In the genomic region with DNA sequence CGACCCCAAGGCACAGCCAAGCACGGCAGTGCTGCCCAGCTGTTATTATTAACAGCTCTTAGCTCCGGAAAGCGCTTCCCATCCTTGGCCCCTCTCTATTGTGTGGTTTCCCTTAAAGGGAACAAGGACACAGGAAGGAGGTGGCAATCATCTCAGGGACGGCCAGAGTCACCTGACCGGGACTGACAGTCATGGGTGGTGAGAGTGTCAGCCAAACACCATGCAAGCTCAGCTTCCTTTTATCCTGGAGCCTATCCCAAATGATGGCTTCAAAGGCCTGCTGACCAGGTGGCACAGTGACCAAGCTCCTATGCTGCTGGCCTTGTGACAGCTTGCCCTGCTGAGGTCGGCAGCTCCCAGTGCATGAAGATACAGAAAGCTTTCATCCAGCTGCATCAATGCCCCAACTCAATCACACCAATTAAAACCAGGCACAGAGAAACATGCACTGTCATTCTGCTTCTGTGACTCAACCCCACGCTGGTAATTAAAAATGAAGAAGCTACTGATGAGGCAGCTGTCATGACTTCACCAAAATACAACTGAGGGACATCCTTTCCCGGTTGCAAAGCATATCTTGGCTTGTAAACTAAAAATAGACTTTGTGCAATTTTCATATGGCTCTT, we compare ENCODE assay signal across 10 cellular contexts. TPM values are rescaled to one million over a fixed set of nuclear protein-coding genes. Genes with fewer than 3 reads are reported as not detected.
DNase-seq lines count a peak whose midpoint lies in the region; ATAC-seq, FAIRE-seq and TF ChIP-seq lines count a peak whose summit lies in the region.
"Had no signal": no experiment of that assay in that cellular context is flagged by ENCODE, and none has a peak within 500 bp of the region (broad histone marks: within the 10 kb centered on the region; RNA-seq: fewer than 3 reads in every experiment).

No MANE protein-coding gene starts in this region.

- no peaks in the 10 kb centered on the region for H4K20me1 ChIP-seq in HepG2 (ENCODE audit: insufficient read depth, low read length)

- H3K27ac Mint-ChIP-seq in brain, result peak overlapping the region in 3 of 5 experiments; percentile 50 to 78 (median 69)
- no peak overlapping the region for H3K27ac Mint-ChIP-seq in stimulated activated naive B cell treated with anti-CD40 and anti-IgM and Interleukin-4, amounts not matched to agents 10 μg/mL and 1 μg/mL and 100 μg/mL, for 72 hours

- CTCF ChIA-PET in HepG2 (lab: Yijun Ruan, JAX; ENCODE audit: low intra/inter-chr PET ratio, low total read pairs), result no interaction called here

- intact Hi-C loops in HepG2 (cut with micrococcal nuclease; ENCODE audit: unreplicated experiment) (no loop called here), left colon (cut with DNase I, micrococcal nuclease) (no loop called here)

- TF ChIP-seq CTCF in HL-60 (IDR thresholded peaks at IDR 0.05; ENCODE audit: insufficient read depth, low read length) (no peak), brain (conservative IDR thresholded peaks at IDR 0.05) (no peak), HepG2 (CRISPR knock-in tag; IDR thresholded peaks at IDR 0.05) (no peak)

- peak; percentile 39 for DNase-seq in A172 (ENCODE audit: low spot score)
- DNase-seq in HL-60 (ENCODE audit: low read depth in 1 of 2, low spot score in 1 of 2), result peak; percentile 71
- DNase-seq in HepG2 (ENCODE audit: low spot score), result no peak
- no peak for DNase-seq in left colon
- no peak for DNase-seq in stimulated activated naive B cell treated with anti-CD40 and anti-IgM and Interleukin-4, amounts not matched to agents 10 μg/mL and 1 μg/mL and 100 μg/mL, for 72 hours
- DNase-seq: NCI-H1092 treated with DMSO at 0.1 percent for 48 hours had no signal

- H3K9me3 Mint-ChIP-seq in brain, result peaks cover 0 to 3% (median 0%) of the 10 kb centered on the region in 5 experiments
- H3K9me3 Mint-ChIP-seq in stimulated activated naive B cell treated with anti-CD40 and anti-IgM and Interleukin-4, amounts not matched to agents 10 μg/mL and 1 μg/mL and 100 μg/mL, for 72 hours, result no peaks in the 10 kb centered on the region

- TF ChIP-seq EP300 in HepG2 (IDR thresholded peaks at IDR 0.05; ENCODE audit: low read depth in 2 of 2, low read length in 2 of 2) (no peak), HepG2 (CRISPR knock-in tag; IDR thresholded peaks at IDR 0.05; ENCODE audit: borderline replicate concordance) (no peak; the same call in 1 of the 2 replicates)

- H3K27me3 Mint-ChIP-seq in brain, result peaks cover 3% of the 10 kb centered on the region
- H3K27me3 Mint-ChIP-seq in stimulated activated naive B cell treated with anti-CD40 and anti-IgM and Interleukin-4, amounts not matched to agents 10 μg/mL and 1 μg/mL and 100 μg/mL, for 72 hours, result peaks cover 48 to 71% of the 10 kb centered on the region in 2 donors

- no peak for FAIRE-seq in HepG2 (lab: Jason Lieb, UNC)

- peaks cover 72% of the 10 kb centered on the region for H3K4me1 Mint-ChIP-seq in brain
- peaks cover 0 to 27% of the 10 kb centered on the region in 2 donors for H3K4me1 Mint-ChIP-seq in stimulated activated naive B cell treated with anti-CD40 and anti-IgM and Interleukin-4, amounts not matched to agents 10 μg/mL and 1 μg/mL and 100 μg/mL, for 72 hours

- H3K4me1 ChIP-seq in HepG2 (ENCODE audit: insufficient read depth, low read length), result peaks cover 89% of the 10 kb centered on the region

- no TSS peak for BruUV-seq in HepG2 (replicated peaks; lab: Mats Ljungman, UMichigan)

- peaks cover 94% of the 10 kb centered on the region for H3K79me2 ChIP-seq in HepG2 (ENCODE audit: insufficient read depth, low read length)

- TF ChIP-seq RAD21 in HepG2 (CRISPR knock-in tag; IDR thresholded peaks at IDR 0.05), result no peak

- H3K4me3 ChIP-seq in HL-60 (replicated peaks; ENCODE audit: insufficient read depth, low read length) (no peak overlapping the region), HepG2 (replicated peaks in 1 of 3; ENCODE audit: insufficient read depth in 1 of 3, low read depth in 2 of 3, low read length in 3 of 3) (no peak overlapping the region)
- H3K4me3 ChIP-seq: cardiac muscle cell had no signal

- H3K4me2 ChIP-seq in HepG2 (ENCODE audit: low read depth, low read length), result no peak overlapping the region

- peak overlapping the region; percentile 2; the same call in 1 of the 2 replicates for H3K27ac ChIP-seq in HL-60 (replicated peaks)
- H3K27ac ChIP-seq in HepG2 (ENCODE audit: extremely low read length, insufficient read depth, low read length), result peak overlapping the region; percentile 26
- H3K27ac ChIP-seq: cardiac muscle cell had no signal

- H3K36me3 ChIP-seq in HepG2 (replicated peaks in 1 of 2; ENCODE audit: control insufficient read depth in 1 of 2, insufficient read depth in 2 of 2, low read length in 2 of 2), result peaks cover 2 to 11% of the 10 kb centered on the region in 2 experiments; a peak in 4 of 5 replicates
- H3K36me3 ChIP-seq: cardiac muscle cell had no signal

- peak overlapping the region in 1 of 5 experiments; percentile 38 for H3K4me3 Mint-ChIP-seq in brain
- H3K4me3 Mint-ChIP-seq in stimulated activated naive B cell treated with anti-CD40 and anti-IgM and Interleukin-4, amounts not matched to agents 10 μg/mL and 1 μg/mL and 100 μg/mL, for 72 hours, result no peak overlapping the region

- no peak for ATAC-seq in HepG2
- ATAC-seq in left colon, result no peak
- no peak for ATAC-seq in HG02973 (IDR thresholded peaks at IDR 0.05; ENCODE audit: unreplicated experiment)
- no peak for ATAC-seq in GM19467 (IDR thresholded peaks at IDR 0.05; ENCODE audit: unreplicated experiment)
- no peak for ATAC-seq in stimulated activated naive B cell treated with anti-CD40 and anti-IgM and Interleukin-4, amounts not matched to agents 10 μg/mL and 1 μg/mL and 100 μg/mL, for 72 hours (replicated peaks)

- no peaks in the 10 kb centered on the region for H3K9me3 ChIP-seq in HepG2 (ENCODE audit: low read length)

- POLR2A ChIA-PET in HepG2 (lab: Yijun Ruan, JAX), result interaction anchor here (1.0 to 1.1 kb wide), 2 partner anchors 16 to 33 kb away, joined by 3 read pairs; no protein-coding TSS in a partner anchor

- H2AFZ ChIP-seq in HepG2 (ENCODE audit: low read length), result no peak overlapping the region

- TF ChIP-seq POLR2A in HepG2 (IDR thresholded peaks at IDR 0.05; ENCODE audit: insufficient read depth in 1 of 2, low read depth in 2 of 2, low read length in 2 of 2), result no peak

- no peak overlapping the region for H3K9ac ChIP-seq in HepG2 (ENCODE audit: insufficient read depth, low read depth, low read length)

- H3K27me3 ChIP-seq in HL-60 (ENCODE audit: insufficient read depth, poor library complexity, severe bottlenecking), result no peaks in the 10 kb centered on the region
- no peaks in the 10 kb centered on the region for H3K27me3 ChIP-seq in HepG2 (ENCODE audit: control insufficient read depth in 1 of 2, insufficient read depth in 2 of 2, low read length in 2 of 2)
- H3K27me3 ChIP-seq: cardiac muscle cell had no signal

- WGBS in HepG2 (ENCODE audit: low lambda C conversion rate), result 89% methylated on average over 7 of the region's 9 CpGs

- in situ Hi-C loops in HepG2 (cut with HindIII; ENCODE audit: extremely low pct_ligation_motif_present, low pct_unique_long_range_greater_than_20kb), result no loop called here

- no peaks in the 10 kb centered on the region for H3K36me3 Mint-ChIP-seq in brain
- H3K36me3 Mint-ChIP-seq in stimulated activated naive B cell treated with anti-CD40 and anti-IgM and Interleukin-4, amounts not matched to agents 10 μg/mL and 1 μg/mL and 100 μg/mL, for 72 hours, result no peaks in the 10 kb centered on the region

TF ChIP-seq in HepG2, 621 proteins besides CTCF, POLR2A, EP300 and RAD21 (continues in another document):
- TF ChIP-seq, protein P1, sequence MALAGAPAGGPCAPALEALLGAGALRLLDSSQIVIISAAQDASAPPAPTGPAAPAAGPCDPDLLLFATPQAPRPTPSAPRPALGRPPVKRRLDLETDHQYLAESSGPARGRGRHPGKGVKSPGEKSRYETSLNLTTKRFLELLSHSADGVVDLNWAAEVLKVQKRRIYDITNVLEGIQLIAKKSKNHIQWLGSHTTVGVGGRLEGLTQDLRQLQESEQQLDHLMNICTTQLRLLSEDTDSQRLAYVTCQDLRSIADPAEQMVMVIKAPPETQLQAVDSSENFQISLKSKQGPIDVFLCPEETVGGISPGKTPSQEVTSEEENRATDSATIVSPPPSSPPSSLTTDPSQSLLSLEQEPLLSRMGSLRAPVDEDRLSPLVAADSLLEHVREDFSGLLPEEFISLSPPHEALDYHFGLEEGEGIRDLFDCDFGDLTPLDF (CRISPR knock-in tag; IDR thresholded peaks at IDR 0.05), result no peak
- 0 out of 2 replicates have a peak, but pooled peaks have one; percentile 19 for TF ChIP-seq MTA1 (CRISPR knock-in tag; IDR thresholded peaks at IDR 0.05; ENCODE audit: borderline replicate concordance)

RNA-seq across cellular contexts. Expression of a gene that starts 34.1 kb away (rescaled TPM):
- 5.5 and 10.0 TPM in 2 replicates for total RNA-seq in A172 (2014; rRNA removed; shearing (Covaris generic))
- polyA plus RNA-seq in brain (ENCODE audit: insufficient read depth, low read depth, low replicate concordance) (31.9 TPM), HepG2 (2011; rRNA removed) (155 and 208 TPM in 2 replicates)
- total RNA-seq in HepG2 (2016; rRNA removed; fragmentation: Illumina TruSeq; extraction: Trizol) (42.5 and 56.5 TPM in 2 replicates), left colon (10 to 100 TPM; 36.4 to 66.2 TPM)
- 71.9 and 81.0 TPM in 2 replicates for total RNA-seq in HepG2 (2016; cell fraction: cytosol; rRNA removed; fragmentation: Illumina TruSeq; extraction: Trizol; ENCODE audit: low read depth)
- total RNA-seq in HepG2 (2016; cell fraction: insoluble cytoplasmic fraction; rRNA removed; fragmentation: Illumina TruSeq; extraction: Trizol), result 34.4 and 55.2 TPM in 2 replicates
- total RNA-seq in HepG2 (2016; cell fraction: membrane; rRNA removed; fragmentation: Illumina TruSeq; extraction: Trizol), result 69.6 and 77.5 TPM in 2 replicates
- 66.0 and 74.7 TPM in 2 replicates for total RNA-seq in HepG2 (2016; cell fraction: nucleus; rRNA removed; fragmentation: Illumina TruSeq; extraction: Trizol)
- polyA plus RNA-seq in HepG2 (2011; cell fraction: cytosol; rRNA removed), result 113 and 150 TPM in 2 replicates
- 207 and 256 TPM in 2 replicates for polyA plus RNA-seq in HepG2 (2011; cell fraction: nucleus; rRNA removed)
- polyA plus RNA-seq in HepG2 (2012), result 61.3 and 94.3 TPM in 2 replicates
- 28.0 and 30.8 TPM in 2 replicates for polyA plus RNA-seq in HepG2 (2016; cell fraction: cytosol; fragmentation: Illumina TruSeq; extraction: Trizol; ENCODE audit: low read depth)
- polyA plus RNA-seq in HepG2 (2016; cell fraction: insoluble cytoplasmic fraction; fragmentation: Illumina TruSeq; extraction: Trizol; ENCODE audit: low read depth), result 34.4 and 44.9 TPM in 2 replicates
- polyA plus RNA-seq in HepG2 (2016; cell fraction: membrane; fragmentation: Illumina TruSeq; extraction: Trizol; ENCODE audit: low read depth), result 53.8 and 67.9 TPM in 2 replicates
- polyA plus RNA-seq in HepG2 (2016; cell fraction: nucleus; fragmentation: Illumina TruSeq; extraction: Trizol; ENCODE audit: insufficient read depth, low read depth), result 84.3 and 88.3 TPM in 2 replicates
- 65.0 and 447 TPM in 2 replicates for polyA minus RNA-seq in HepG2 (2011; rRNA and poly(A)+ RNA removed; ENCODE audit: low replicate concordance)
- 126 and 149 TPM in 2 replicates for polyA minus RNA-seq in HepG2 (2011; cell fraction: cytosol; rRNA and poly(A)+ RNA removed)
- 126 and 142 TPM in 2 replicates for polyA minus RNA-seq in HepG2 (2011; cell fraction: nucleus; rRNA and poly(A)+ RNA removed)

Comparison
In these comparisons a context has a peak if more than half of its experiments do, and no peak if none do; other contexts are left out.
1. DNase-seq: peak in A172 (single experiment) and HL-60 (2 of 2); none in HepG2 (single experiment), left colon (0 of 2) and stimulated activated naive B cell treated with anti-CD40 and anti-IgM and Interleukin-4, amounts not matched to agents 10 μg/mL and 1 μg/mL and 100 μg/mL, for 72 hours (single experiment).